ENCODE assay signal across 17 cellular contexts in genomic region chr7:135811513-135811912, GRCh38.
"Had no signal": no experiment of that assay in that cellular context is flagged by ENCODE, and none has a peak within 500 bp of the region (broad histone marks: within the 10 kb centered on the region; RNA-seq: fewer than 3 reads in every experiment).

No MANE protein-coding gene starts in this region.

- DNase-seq: activated CD4-positive, alpha-beta T cell treated with anti-CD3 and anti-CD28 coated beads, Interleukin-2, amount 10 ng/mL, durations not matched to agents 24 days and 14 days; activated CD4-positive, CD25-positive, alpha-beta regulatory T cell; activated CD8-positive, alpha-beta memory T cell treated with anti-CD3 and anti-CD28 coated beads, Interleukin-2, amount 50 U/mL, for 48 hours; activated gamma-delta T cell; activated T-cell treated with anti-CD3 and anti-CD28 coated beads, Interleukin-2, amount 50 U/mL, for 72 hours; amygdala; cortex of kidney; effector CD4-positive, alpha-beta T cell; hippocampal formation; kidney; left lung; mammary epithelial cell; occipital lobe; right cardiac atrium; small intestine had no signal

- H3K27ac ChIP-seq: left lung, prostate gland had no signal

- H3K4me1 ChIP-seq: prostate gland had no signal

- H3K4me3 ChIP-seq: left lung, prostate gland had no signal

- H3K36me3 ChIP-seq: left lung, prostate gland had no signal

- ATAC-seq: activated naive CD4-positive, alpha-beta T cell treated with anti-CD3 and anti-CD28 coated beads, Interleukin-2, amount 50 U/mL, for 72 hours; activated T-cell treated with anti-CD3 and anti-CD28 coated beads, Interleukin-2, amount 50 U/mL, for 72 hours; left lung; right cardiac atrium had no signal

- H3K9me3 ChIP-seq: left lung, prostate gland had no signal

- H3K27me3 ChIP-seq: left lung had no signal
